ENCODE assay signal across 12 cellular contexts in genomic region chr21:31158789-31159581, GRCh38.
A peak's percentile ranks its signal among the peaks of the same experiment; 100 is the strongest.
DNase-seq lines count a peak whose midpoint lies in the region; ATAC-seq and TF ChIP-seq lines count a peak whose summit lies in the region.
"Had no signal": no experiment of that assay in that cellular context is flagged by ENCODE, and none has a peak within 500 bp of the region (broad histone marks: within the 10 kb centered on the region; RNA-seq: fewer than 3 reads in every experiment).

No MANE protein-coding gene starts in this region.

- WGBS in smooth muscle cell (ENCODE audit: low lambda C conversion rate): 67% methylated on average over 8 of the region's 8 CpGs

- peaks cover 25% of the 10 kb centered on the region for H3K36me3 Mint-ChIP-seq in T-cell
- H3K36me3 Mint-ChIP-seq: memory B cell had no signal

- no peaks in the 10 kb centered on the region for H3K79me2 ChIP-seq in smooth muscle cell (ENCODE audit: low read depth)

- peak overlapping the region; percentile 92 to 98 for H3K27ac Mint-ChIP-seq in T-cell
- H3K27ac Mint-ChIP-seq: memory B cell had no signal

- H3K27ac ChIP-seq in smooth muscle cell (ENCODE audit: low read depth): peak overlapping the region; percentile 51
- H3K27ac ChIP-seq: SJSA1, thyroid gland had no signal

- H3K4me1 ChIP-seq in smooth muscle cell (ENCODE audit: low read depth): peaks cover 31% of the 10 kb centered on the region
- H3K4me1 ChIP-seq: thyroid gland had no signal

- no peak for TF ChIP-seq CTCF in fibroblast of pulmonary artery (IDR thresholded peaks at IDR 0.05; ENCODE audit: low read length, missing control alignments)
- TF ChIP-seq CTCF in smooth muscle cell (IDR thresholded peaks at IDR 0.05; ENCODE audit: borderline replicate concordance, insufficient read depth, poor library complexity, severe bottlenecking): no peak

- H3K27me3 Mint-ChIP-seq in T-cell: no peaks in the 10 kb centered on the region

- H4K20me1 ChIP-seq in smooth muscle cell (ENCODE audit: low read depth): no peaks in the 10 kb centered on the region

- H3K9me3 Mint-ChIP-seq in T-cell: peaks cover 0 to 8% (median 5%) of the 10 kb centered on the region in 3 donors

- peaks cover 7% of the 10 kb centered on the region for H3K9me3 ChIP-seq in smooth muscle cell (replicated peaks; ENCODE audit: low read depth)
- H3K9me3 ChIP-seq: thyroid gland had no signal

- H3K4me3 ChIP-seq in fibroblast of pulmonary artery (replicated peaks; ENCODE audit: low read depth, low read length) (no peak overlapping the region), smooth muscle cell (no peak overlapping the region)
- H3K4me3 ChIP-seq: SJSA1, thyroid gland had no signal

- H3K4me1 Mint-ChIP-seq in T-cell: peaks cover 68 to 84% (median 81%) of the 10 kb centered on the region in 3 donors
- H3K4me1 Mint-ChIP-seq: memory B cell had no signal

- POLR2A ChIA-PET in T-cell (lab: Charles Lee): interaction anchor here (0.5 to 1.4 kb wide), 4 partner anchors 25 to 252 kb away, joined by 3 to 13 read pairs (median 4); no protein-coding TSS in a partner anchor

- DNase-seq in activated CD4-positive, CD25-positive, alpha-beta regulatory T cell treated with anti-CD3 and anti-CD28 coated beads, Interleukin-2, amount 50 U/mL, for 72 hours: no peak
- DNase-seq in T-cell (peak in 5 of 34 experiments; percentile 18 to 40 (median 29)), fibroblast of pulmonary artery (ENCODE audit: low read depth) (peak; percentile 63), smooth muscle cell (lab: John Stamatoyannopoulos, UW; ENCODE audit: unreplicated experiment) (no peak), NCI-H146 (lab: John Stamatoyannopoulos, UW) (no peak)
- DNase-seq in activated CD4-positive, alpha-beta T cell treated with anti-CD3 and anti-CD28 coated beads for 1 hour: no peak
- DNase-seq: NCI-H187 treated with DMSO at 0.1 percent for 48 hours, thyroid gland had no signal

- H3K9ac ChIP-seq in smooth muscle cell (ENCODE audit: low read depth): no peak overlapping the region

- H3K4me2 ChIP-seq in smooth muscle cell: peak overlapping the region; percentile 78

- CTCF ChIA-PET in T-cell (lab: Charles Lee): interaction anchor here (0.6 to 2.3 kb wide), 6 partner anchors 15 to 269 kb away, joined by 3 to 8 read pairs (median 3); no protein-coding TSS in a partner anchor

- peak; percentile 49 to 55 for ATAC-seq in activated CD4-positive, CD25-positive, alpha-beta regulatory T cell treated with anti-CD3 and anti-CD28 coated beads, Interleukin-2, amount 50 U/mL, for 24 hours
- ATAC-seq in T-cell (replicated peaks in 1 of 4) (peak; percentile 89 to 95 (median 95)), GM21529 (IDR thresholded peaks at IDR 0.05; ENCODE audit: unreplicated experiment) (no peak)

- H3K4me3 Mint-ChIP-seq in T-cell: peak overlapping the region; percentile 65 to 71 (median 66)
- H3K4me3 Mint-ChIP-seq: memory B cell had no signal

- H3K27me3 ChIP-seq in smooth muscle cell (ENCODE audit: low read depth): no peaks in the 10 kb centered on the region
- H3K27me3 ChIP-seq: SJSA1, thyroid gland had no signal

- H3K36me3 ChIP-seq in smooth muscle cell (ENCODE audit: low read depth): peaks cover 3% of the 10 kb centered on the region
- H3K36me3 ChIP-seq: SJSA1, thyroid gland had no signal

- H2AFZ ChIP-seq in smooth muscle cell (ENCODE audit: low read depth): peak overlapping the region; percentile 38

- peaks cover 8% of the 10 kb centered on the region for H3F3A ChIP-seq in smooth muscle cell (ENCODE audit: low read depth)
